In the genomic region with DNA sequence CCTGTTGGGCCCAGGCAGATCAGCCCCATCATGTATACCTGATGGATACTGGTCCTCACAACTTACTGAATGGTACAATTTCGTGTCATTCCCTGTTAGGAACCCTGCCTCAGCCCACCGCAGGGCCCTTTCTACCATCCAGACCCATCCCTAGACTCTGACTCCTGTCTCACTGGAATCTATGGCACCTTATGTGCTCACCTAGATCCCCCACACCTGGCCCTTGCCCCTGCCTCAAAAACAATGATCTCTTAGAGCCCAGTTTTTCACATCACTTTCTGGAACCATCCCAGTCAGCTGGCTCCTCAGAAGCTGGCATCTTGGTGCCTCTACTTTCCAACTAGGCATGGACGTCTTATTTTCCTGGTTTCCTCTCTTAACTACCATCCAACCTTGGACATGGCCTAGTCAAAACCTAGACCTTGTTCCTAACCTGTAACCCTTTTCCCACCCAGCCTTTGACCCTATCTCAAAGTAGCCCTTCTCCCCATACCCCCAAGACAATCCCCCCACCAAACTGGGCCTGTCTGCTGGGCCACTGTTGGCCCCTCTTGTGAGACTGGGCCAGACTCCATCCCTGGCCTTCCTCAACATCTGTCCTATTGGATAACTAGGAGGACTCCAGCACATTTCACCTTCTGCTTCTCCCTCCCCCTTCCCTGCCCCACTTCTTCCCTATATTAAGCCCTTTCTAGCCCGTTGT, we compare ENCODE assay signal across 10 cellular contexts. TPM values are rescaled to one million over a fixed set of nuclear protein-coding genes. Genes with fewer than 3 reads are reported as not detected.
A peak's percentile ranks its signal among the peaks of the same experiment; 100 is the strongest.
DNase-seq lines count a peak whose midpoint lies in the region; ATAC-seq, FAIRE-seq and TF ChIP-seq lines count a peak whose summit lies in the region.
"Had no signal": no experiment of that assay in that cellular context is flagged by ENCODE, and none has a peak within 500 bp of the region (broad histone marks: within the 10 kb centered on the region; RNA-seq: fewer than 3 reads in every experiment).

No MANE protein-coding gene starts in this region.

- no peak for FAIRE-seq in pancreas (lab: Jason Lieb, UNC)

- H3K27me3 Mint-ChIP-seq in CD4-positive, alpha-beta memory T cell, result no peaks in the 10 kb centered on the region
- H3K27me3 Mint-ChIP-seq: activated naive CD8-positive, alpha-beta T cell treated with anti-CD3 and anti-CD28 coated beads for 36 hours had no signal

- WGBS in pancreas, 2 donors, result 3 to 11% methylated on average over 4 of the region's 4 CpGs

- H2AFZ ChIP-seq in Karpas-422 (ENCODE audit: low read length), result no peak overlapping the region; the same call in 1 of the 2 replicates

- no peak overlapping the region for H3K4me3 Mint-ChIP-seq in CD4-positive, alpha-beta memory T cell
- H3K4me3 Mint-ChIP-seq: activated naive CD8-positive, alpha-beta T cell treated with anti-CD3 and anti-CD28 coated beads for 36 hours; natural killer cell had no signal

- POLR2A ChIA-PET in CD4-positive, alpha-beta memory T cell (lab: Charles Lee; ENCODE audit: partially characterized antibody), result interaction anchor here (1.4 kb wide), 1 partner anchor 31 kb away, joined by 4 read pairs; no protein-coding TSS in a partner anchor

- peak overlapping the region; percentile 91 for H3K27ac ChIP-seq in CD4-positive, alpha-beta memory T cell (ENCODE audit: low read depth, low read length)
- H3K27ac ChIP-seq in Karpas-422 (ENCODE audit: low read length), result 0 out of 2 replicates have a peak overlapping the region, but pooled peaks have one; percentile 5
- peak overlapping the region; percentile 66 for H3K27ac ChIP-seq in epithelial cell of prostate
- H3K27ac ChIP-seq in pancreas, result peak overlapping the region; percentile 81 to 92 (median 86)

- H3K9ac ChIP-seq in Karpas-422 (ENCODE audit: low read length), result peak overlapping the region; percentile 88

- ATAC-seq in pancreas (no peak), HG03097 (IDR thresholded peaks at IDR 0.05; ENCODE audit: low FRiP score, unreplicated experiment) (no peak)

- no peak overlapping the region for H3K27ac Mint-ChIP-seq in CD4-positive, alpha-beta memory T cell
- H3K27ac Mint-ChIP-seq: activated naive CD8-positive, alpha-beta T cell treated with anti-CD3 and anti-CD28 coated beads for 36 hours; natural killer cell had no signal

- peaks cover 52% of the 10 kb centered on the region for H3K79me2 ChIP-seq in Karpas-422 (ENCODE audit: low read length)

- H4K20me1 ChIP-seq in Karpas-422 (ENCODE audit: insufficient read depth, low read depth, low read length), result peaks cover 12% of the 10 kb centered on the region; the same call in 1 of the 2 replicates

- peaks cover 9 to 20% (median 15%) of the 10 kb centered on the region in 4 donors for H3K4me1 Mint-ChIP-seq in CD4-positive, alpha-beta memory T cell

- no peak for DNase-seq in CD4-positive, alpha-beta memory T cell
- no peak for DNase-seq in Karpas-422
- DNase-seq in epithelial cell of prostate (ENCODE audit: low read depth, low spot score), result no peak
- DNase-seq in pancreas, result no peak
- no peak for DNase-seq in erythroblast (lab: John Stamatoyannopoulos, UW)
- DNase-seq in AG08396 (ENCODE audit: low spot score), result no peak
- no peak for DNase-seq in DMS53 (lab: John Stamatoyannopoulos, UW)

- H3K4me1 ChIP-seq in CD4-positive, alpha-beta memory T cell (ENCODE audit: insufficient read depth, low read length), result peaks cover 51% of the 10 kb centered on the region
- H3K4me1 ChIP-seq in Karpas-422 (ENCODE audit: low read length) (peaks cover 14% of the 10 kb centered on the region), pancreas (peaks cover 15 to 39% (median 17%) of the 10 kb centered on the region in 3 donors)

- no peaks in the 10 kb centered on the region for H3K9me3 ChIP-seq in CD4-positive, alpha-beta memory T cell (ENCODE audit: control insufficient read depth in 1 of 2, low read length in 2 of 2)
- H3K9me3 ChIP-seq in Karpas-422 (ENCODE audit: low read length) (no peaks in the 10 kb centered on the region), pancreas (no peaks in the 10 kb centered on the region)

- H3K36me3 Mint-ChIP-seq in CD4-positive, alpha-beta memory T cell, result peaks cover 4 to 12% of the 10 kb centered on the region in 2 donors
- H3K36me3 Mint-ChIP-seq: natural killer cell had no signal

- peak overlapping the region; percentile 78 for H3K4me2 ChIP-seq in Karpas-422 (ENCODE audit: low read depth, low read length, poor library complexity, severe bottlenecking)

- CTCF ChIA-PET in CD4-positive, alpha-beta memory T cell (lab: Charles Lee; ENCODE audit: partially characterized antibody), result interaction anchor here (0.5 to 1.6 kb wide), 4 partner anchors 32 to 121 kb away, joined by 3 read pairs; a partner anchor contains a TSS

- no peak for TF ChIP-seq CTCF in pancreas (IDR thresholded peaks at IDR 0.05)

- no peaks in the 10 kb centered on the region for H3K9me3 Mint-ChIP-seq in CD4-positive, alpha-beta memory T cell
- H3K9me3 Mint-ChIP-seq: activated naive CD8-positive, alpha-beta T cell treated with anti-CD3 and anti-CD28 coated beads for 36 hours; natural killer cell had no signal

- intact Hi-C loops in CD4-positive, alpha-beta memory T cell (cut with micrococcal nuclease), result no loop called here
- intact Hi-C loops in pancreas (cut with DNase I), result no loop called here

- peak overlapping the region; percentile 58 to 90 for H3K4me3 ChIP-seq in CD4-positive, alpha-beta memory T cell (ENCODE audit: low read length in 2 of 2)
- H3K4me3 ChIP-seq in Karpas-422 (ENCODE audit: low read length) (peak overlapping the region; percentile 87), pancreas (peak overlapping the region; percentile 91 to 99 (median 96))

- H3K27me3 ChIP-seq in CD4-positive, alpha-beta memory T cell (ENCODE audit: insufficient read depth, low read length), result no peaks in the 10 kb centered on the region
- no peaks in the 10 kb centered on the region for H3K27me3 ChIP-seq in Karpas-422 (ENCODE audit: low read length)
- H3K27me3 ChIP-seq in pancreas, result no peaks in the 10 kb centered on the region

- H3K9me2 ChIP-seq in Karpas-422 (replicated peaks; ENCODE audit: insufficient read depth, low read length), result no peaks in the 10 kb centered on the region

- H3K36me3 ChIP-seq in CD4-positive, alpha-beta memory T cell (ENCODE audit: insufficient read depth, low read length), result no peaks in the 10 kb centered on the region
- peaks cover 5% of the 10 kb centered on the region; the same call in 1 of the 2 replicates for H3K36me3 ChIP-seq in Karpas-422 (ENCODE audit: insufficient read depth, low read length)
- H3K36me3 ChIP-seq in pancreas, result no peaks in the 10 kb centered on the region

- TF ChIP-seq POLR2A in erythroblast (IDR thresholded peaks at IDR 0.05; ENCODE audit: low read length), result no peak

RNA-seq across cellular contexts. Expression of gene HM13, which starts 1.0 kb away (rescaled TPM):
- total RNA-seq in CD4-positive, alpha-beta memory T cell, result 100 to 1,000 TPM; 133 to 156 TPM
- polyA plus RNA-seq in CD4-positive, alpha-beta memory T cell, result 100 to 1,000 TPM; 166 to 171 TPM
- 54.4 and 69.6 TPM in 2 replicates for total RNA-seq in Karpas-422 (2014; rRNA removed; shearing (Covaris generic); ENCODE audit: low replicate concordance)
- total RNA-seq in pancreas, result 100 to 1,000 TPM; 139 to 237 (median 184) TPM
- polyA plus RNA-seq in pancreas, result 100 to 1,000 TPM; 178 to 286 TPM

RNA-seq across cellular contexts. Expression of gene REM1, which starts 40.1 kb away (rescaled TPM):
- total RNA-seq in CD4-positive, alpha-beta memory T cell, result not detected
- polyA plus RNA-seq in CD4-positive, alpha-beta memory T cell, result not detected
- total RNA-seq in Karpas-422 (2014; rRNA removed; shearing (Covaris generic); ENCODE audit: low replicate concordance), result not detected in 2 replicates
- under 1 TPM in 5 of 6 donors, not detected in 1; 0.14 to 0.56 (median 0.26) TPM for total RNA-seq in pancreas
- polyA plus RNA-seq in pancreas, result 1 to 10 TPM in 1 of 2 donors, under 1 TPM in 1; 0.87 to 1.7 TPM
- total RNA-seq: activated naive CD8-positive, alpha-beta T cell treated with anti-CD3 and anti-CD28 coated beads for 36 hours; natural killer cell had no signal

RNA-seq across cellular contexts. Expression of gene DEFB124, which starts 40.3 kb away (rescaled TPM):
- total RNA-seq in CD4-positive, alpha-beta memory T cell, result not detected
- polyA plus RNA-seq in CD4-positive, alpha-beta memory T cell, result not detected
- not detected in 2 replicates for total RNA-seq in Karpas-422 (2014; rRNA removed; shearing (Covaris generic); ENCODE audit: low replicate concordance)
- under 1 TPM in 1 of 6 donors, not detected in 5; 0.32 TPM for total RNA-seq in pancreas
- polyA plus RNA-seq in pancreas, result not detected
- total RNA-seq: activated naive CD8-positive, alpha-beta T cell treated with anti-CD3 and anti-CD28 coated beads for 36 hours; natural killer cell had no signal

Comparison
In these comparisons a context has a peak if more than half of its experiments do, and no peak if none do; other contexts are left out.
1. H3K27ac ChIP-seq: peak in every context shown above with its lines; median percentile 91 in CD4-positive, alpha-beta memory T cell; 86 in pancreas; 66 in epithelial cell of prostate; 5 in Karpas-422.